10 cellular contexts compared by ENCODE assay signal in genomic region chr10:80197972-80198591, GRCh38. TPM values are rescaled to one million over a fixed set of nuclear protein-coding genes. Genes with fewer than 3 reads are reported as not detected.
DNase-seq lines count a peak whose midpoint lies in the region; ATAC-seq, FAIRE-seq and TF ChIP-seq lines count a peak whose summit lies in the region.
"Had no signal": no experiment of that assay in that cellular context is flagged by ENCODE, and none has a peak within 500 bp of the region (broad histone marks: within the 10 kb centered on the region; RNA-seq: fewer than 3 reads in every experiment).

No MANE protein-coding gene starts in this region.

- ATAC-seq in pancreas (no peak), GM18907 (IDR thresholded peaks at IDR 0.05; ENCODE audit: unreplicated experiment) (no peak), GM18511 (IDR thresholded peaks at IDR 0.05; ENCODE audit: unreplicated experiment) (no peak)

- H3K23me2 ChIP-seq in H1 (ENCODE audit: low read depth, low read length): no peaks in the 10 kb centered on the region

- H2AFZ ChIP-seq in OCI-LY7 (ENCODE audit: low read length) (no peak overlapping the region), H1 (ENCODE audit: low read length) (no peak overlapping the region)

- POLR2A ChIA-PET in CD4-positive, alpha-beta memory T cell (lab: Charles Lee; ENCODE audit: partially characterized antibody): interaction anchor here (1.3 to 5.4 kb wide), 3 partner anchors 10 to 54 kb away, joined by 3 to 53 read pairs (median 5); no protein-coding TSS in a partner anchor
- POLR2A ChIA-PET in OCI-LY7 (lab: Charles Lee) (interaction anchor here (5.5 kb wide), 1 partner anchor 10 kb away, joined by 33 read pairs; no protein-coding TSS in a partner anchor), H1 (lab: Charles Lee; ENCODE audit: partially characterized antibody) (no interaction called here)

- H2BK15ac ChIP-seq in H1 (ENCODE audit: low read length): no peak overlapping the region

- H3K9ac ChIP-seq in H1 (replicated peaks in 1 of 4; ENCODE audit: extremely low read depth in 1 of 4, low read depth in 3 of 4, low read length in 3 of 4): no peak overlapping the region

- CTCF ChIA-PET in CD4-positive, alpha-beta memory T cell (lab: Charles Lee; ENCODE audit: partially characterized antibody): interaction anchor here (1.0 kb wide), 1 partner anchor 10 kb away, joined by 4 read pairs; no protein-coding TSS in a partner anchor
- CTCF ChIA-PET in OCI-LY7 (lab: Charles Lee; ENCODE audit: unreplicated experiment) (no interaction called here), H1 (lab: Charles Lee; ENCODE audit: partially characterized antibody) (interaction anchor here (0.7 to 2.2 kb wide), 2 partner anchors 12 to 92 kb away, joined by 3 to 5 read pairs; no protein-coding TSS in a partner anchor)

- no peak overlapping the region for H2BK5ac ChIP-seq in H1 (ENCODE audit: low read depth, low read length)

- no peak overlapping the region for H3K4me3 ChIP-seq in CD4-positive, alpha-beta memory T cell (ENCODE audit: low read length in 2 of 2)
- H3K4me3 ChIP-seq in OCI-LY7 (ENCODE audit: low read depth, low read length, poor library complexity, severe bottlenecking) (no peak overlapping the region), H1 (ENCODE audit: extremely low read depth in 1 of 4, insufficient read depth in 2 of 4, low read depth in 3 of 4, low read length in 4 of 4) (no peak overlapping the region), pancreas (no peak overlapping the region)

- 99% methylated on average over 9 of the region's 9 CpGs; no CpG with 5 or more reads in 1 of the 2 experiments for WGBS in H1 (ENCODE audit: extremely low coverage in 1 of 2, insufficient coverage in 1 of 2, insufficient read length in 1 of 2, insufficient replicate concordance in 2 of 2, low coverage in 1 of 2, low lambda C conversion rate in 2 of 2, missing lambda C conversion rate in 1 of 2), 2 experiments
- 48 to 53% methylated on average over 9 of the region's 9 CpGs for WGBS in pancreas, 2 donors

- no peak overlapping the region for H3K56ac ChIP-seq in H1 (replicated peaks; ENCODE audit: insufficient read length, low read depth, low read length)

- H3K23ac ChIP-seq in H1 (ENCODE audit: insufficient read length): no peak overlapping the region

- no peak overlapping the region for H3K14ac ChIP-seq in H1 (ENCODE audit: insufficient read length)

- TF ChIP-seq EP300 in H1 (IDR thresholded peaks at IDR 0.05; ENCODE audit: borderline replicate concordance in 1 of 2, low read depth in 2 of 2, low read length in 2 of 2): no peak

- peaks cover 14% of the 10 kb centered on the region for H3K79me1 ChIP-seq in H1 (ENCODE audit: low read depth, low read length)

- H3K4me3 Mint-ChIP-seq in CD4-positive, alpha-beta memory T cell: peak overlapping the region in 7 of 8 donors; percentile 9 to 74 (median 41)

- TF ChIP-seq CTCF in OCI-LY7 (conservative IDR thresholded peaks at IDR 0.05; ENCODE audit: low read length) (no peak), H1 (IDR thresholded peaks at IDR 0.05; ENCODE audit: control extremely low read depth in 1 of 3, insufficient read depth in 1 of 3, low read depth in 1 of 3, low read length in 3 of 3) (no peak), pancreas (IDR thresholded peaks at IDR 0.05) (no peak)

- no peak for TF ChIP-seq POLR2A in H1 (IDR thresholded peaks at IDR 0.05; ENCODE audit: control extremely low read depth in 1 of 2, low read depth in 2 of 2, low read length in 2 of 2)

- H3K36me3 Mint-ChIP-seq in CD4-positive, alpha-beta memory T cell: peaks cover 19 to 47% of the 10 kb centered on the region in 2 donors

- no peak for TF ChIP-seq RAD21 in H1 (IDR thresholded peaks at IDR 0.05 in 1 of 2, conservative IDR thresholded peaks at IDR 0.05 in 1 of 2; ENCODE audit: low read depth in 2 of 2, low read length in 2 of 2)

- H3K4me1 Mint-ChIP-seq in CD4-positive, alpha-beta memory T cell: peaks cover 63 to 92% (median 75%) of the 10 kb centered on the region in 4 donors

- DNase-seq in CD4-positive, alpha-beta memory T cell: no peak
- DNase-seq in OCI-LY7 (ENCODE audit: low spot score) (no peak), H1 (ENCODE audit: low read depth in 1 of 2, low spot score in 2 of 2) (no peak), pancreas (no peak), cortex of kidney (lab: John Stamatoyannopoulos, UW) (no peak)
- DNase-seq in stimulated activated CD4-positive, alpha-beta T cell treated with anti-CD3 and anti-CD28 coated beads, Interleukin-2, amount 100 ng/mL, for 24 hours: no peak
- DNase-seq: NCI-H1930, T-helper 1 cell had no signal

- no peak overlapping the region for H4K8ac ChIP-seq in H1 (ENCODE audit: extremely low read depth, insufficient read depth, low read length)

- no peak overlapping the region for H3K4ac ChIP-seq in H1 (replicated peaks; ENCODE audit: insufficient read length, low read depth, low read length)

- FAIRE-seq in H1 (lab: Jason Lieb, UNC): no peak
- no peak for FAIRE-seq in pancreas (lab: Jason Lieb, UNC)

- no peaks in the 10 kb centered on the region for H3K27me3 ChIP-seq in CD4-positive, alpha-beta memory T cell (ENCODE audit: insufficient read depth, low read length)
- H3K27me3 ChIP-seq in H1 (replicated peaks in 1 of 4; ENCODE audit: control insufficient read depth in 3 of 4, extremely low read depth in 1 of 4, insufficient read depth in 3 of 4, low read length in 3 of 4) (no peaks in the 10 kb centered on the region), pancreas (no peaks in the 10 kb centered on the region)

- H3K79me2 ChIP-seq in OCI-LY7 (ENCODE audit: insufficient read depth, low read depth, low read length): peaks cover 97% of the 10 kb centered on the region
- peaks cover 3 to 54% of the 10 kb centered on the region in 2 experiments for H3K79me2 ChIP-seq in H1 (ENCODE audit: control insufficient read depth in 1 of 2, insufficient read depth in 2 of 2, low read length in 2 of 2)

- H2BK12ac ChIP-seq in H1 (ENCODE audit: low read depth, low read length): 0 out of 2 replicates have a peak overlapping the region, but pooled peaks have one; percentile 1

- H2BK120ac ChIP-seq in H1 (replicated peaks; ENCODE audit: low read depth, low read length): no peak overlapping the region

- TSS peak; percentile 48 for BruUV-seq in OCI-LY7 (replicated peaks; lab: Mats Ljungman, UMichigan)

- H2BK20ac ChIP-seq in H1 (ENCODE audit: low read length): no peak overlapping the region

- peaks cover 91% of the 10 kb centered on the region for H3K4me1 ChIP-seq in CD4-positive, alpha-beta memory T cell (ENCODE audit: insufficient read depth, low read length)
- H3K4me1 ChIP-seq in OCI-LY7 (ENCODE audit: insufficient read depth, low read length, poor library complexity, severe bottlenecking) (peaks cover 70% of the 10 kb centered on the region), H1 (replicated peaks in 1 of 4; ENCODE audit: control insufficient read depth in 3 of 4, insufficient read depth in 4 of 4, low read length in 3 of 4) (peaks cover 0 to 14% (median 6%) of the 10 kb centered on the region in 4 experiments; a peak in 5 of 7 replicates), pancreas (peaks cover 74 to 99% (median 89%) of the 10 kb centered on the region in 3 donors)

- no peak overlapping the region for H4K5ac ChIP-seq in H1 (ENCODE audit: insufficient read length, low read depth, low read length)

- intact Hi-C loops in CD4-positive, alpha-beta memory T cell (cut with micrococcal nuclease): no loop called here
- intact Hi-C loops in OCI-LY7 (cut with micrococcal nuclease; ENCODE audit: unreplicated experiment) (no loop called here), pancreas (cut with DNase I) (no loop called here)

- H3K9me3 ChIP-seq in CD4-positive, alpha-beta memory T cell (ENCODE audit: control insufficient read depth in 1 of 2, low read length in 2 of 2): no peaks in the 10 kb centered on the region
- H3K9me3 ChIP-seq in OCI-LY7 (ENCODE audit: low read length): peaks cover 8% of the 10 kb centered on the region; the same call in 1 of the 2 replicates
- H3K9me3 ChIP-seq in H1 (ENCODE audit: insufficient read depth in 2 of 2, low read depth in 1 of 2, low read length in 1 of 2): no peaks in the 10 kb centered on the region
- no peaks in the 10 kb centered on the region for H3K9me3 ChIP-seq in pancreas

- H3K9me2 ChIP-seq in OCI-LY7 (ENCODE audit: insufficient read depth, low read length): no peaks in the 10 kb centered on the region

- H3K9me3 Mint-ChIP-seq in CD4-positive, alpha-beta memory T cell: no peaks in the 10 kb centered on the region

- H3K4me2 ChIP-seq in OCI-LY7 (ENCODE audit: low read length) (peak overlapping the region; percentile 10; the same call in 1 of the 2 replicates), H1 (ENCODE audit: insufficient read depth in 1 of 2, low read depth in 2 of 2, low read length in 2 of 2) (no peak overlapping the region)

- H2AK5ac ChIP-seq in H1 (ENCODE audit: low read depth, low read length): no peak overlapping the region

- H3K18ac ChIP-seq in H1 (ENCODE audit: extremely low read depth, low read length): no peak overlapping the region

- peak overlapping the region in 6 of 7 donors; percentile 6 to 91 (median 66) for H3K27ac Mint-ChIP-seq in CD4-positive, alpha-beta memory T cell

- H3K27ac ChIP-seq in CD4-positive, alpha-beta memory T cell (ENCODE audit: low read depth, low read length): no peak overlapping the region
- no peak overlapping the region for H3K27ac ChIP-seq in OCI-LY7 (ENCODE audit: low read depth, low read length, poor library complexity, severe bottlenecking)
- H3K27ac ChIP-seq in H1 (ENCODE audit: low read depth, low read length): no peak overlapping the region
- H3K27ac ChIP-seq in pancreas: peak overlapping the region; percentile 39 to 99 (median 98)

- H4K20me1 ChIP-seq in OCI-LY7 (ENCODE audit: insufficient read depth, low read length): 0 out of 2 replicates have a peak, but pooled peaks cover 5% of the 10 kb centered on the region
- H4K20me1 ChIP-seq in H1 (replicated peaks in 1 of 2; ENCODE audit: control insufficient read depth in 1 of 2, insufficient read depth in 2 of 2, low read length in 2 of 2): peaks cover 3 to 15% of the 10 kb centered on the region in 2 experiments

- no peak overlapping the region for H4K91ac ChIP-seq in H1 (replicated peaks; ENCODE audit: insufficient read length, low read length)

- H3K36me3 ChIP-seq in CD4-positive, alpha-beta memory T cell (ENCODE audit: insufficient read depth, low read length): peaks cover 11% of the 10 kb centered on the region
- H3K36me3 ChIP-seq in OCI-LY7 (ENCODE audit: insufficient read depth, low read length) (peaks cover 46% of the 10 kb centered on the region), H1 (ENCODE audit: control insufficient read depth in 2 of 4, insufficient read depth in 4 of 4, low read length in 3 of 4) (no peaks in the 10 kb centered on the region; a peak in 1 of 8 replicates), pancreas (no peaks in the 10 kb centered on the region)

- no peaks in the 10 kb centered on the region for H3K27me3 Mint-ChIP-seq in CD4-positive, alpha-beta memory T cell

RNA-seq across cellular contexts. Expression of gene ANXA11, which starts 7.3 kb away (rescaled TPM):
- total RNA-seq in CD4-positive, alpha-beta memory T cell: 100 to 1,000 TPM; 202 to 211 TPM
- polyA plus RNA-seq in CD4-positive, alpha-beta memory T cell: 100 to 1,000 TPM; 173 to 342 TPM
- total RNA-seq in OCI-LY7 (2014; rRNA removed; shearing (Covaris generic)): 87.8 and 93.9 TPM in 2 replicates
- total RNA-seq in OCI-LY7 (2022) (164 and 199 TPM in 2 replicates), pancreas (100 to 1,000 TPM in 2 of 6 donors, 10 to 100 TPM in 4; 74.0 to 140 (median 91.8) TPM)
- 70.6 and 84.9 TPM in 2 replicates for total RNA-seq in H1 (2021; fragmentation: NEBNext Ultra II Directional; extraction: Animal tissue kit (Norgen Biotek cat#: 25700))
- polyA plus RNA-seq in H1 (2011; rRNA removed) (40.5 and 58.7 TPM in 2 replicates), pancreas (100 to 1,000 TPM; 128 to 193 TPM)
- 38.1 TPM for polyA plus RNA-seq in H1 (2011; cell fraction: cytosol; rRNA removed)
- 50.9 TPM for polyA plus RNA-seq in H1 (2011; cell fraction: nucleus; rRNA removed)
- polyA plus RNA-seq in H1 (2012, experiment 1 of 2): 113 to 134 TPM (median 126 TPM) in 4 replicates
- 58.1 TPM for polyA plus RNA-seq in H1 (2012, experiment 2 of 2)
- 193 TPM for polyA plus RNA-seq in H1 (2013, experiment 1 of 2)
- 199 TPM for polyA plus RNA-seq in H1 (2013, experiment 2 of 2)
- polyA minus RNA-seq in H1 (2011; rRNA and poly(A)+ RNA removed): 27.2 and 42.8 TPM in 2 replicates
- 29.3 TPM for polyA minus RNA-seq in H1 (2011; cell fraction: cytosol; rRNA and poly(A)+ RNA removed)
- polyA minus RNA-seq in H1 (2011; cell fraction: nucleus; rRNA and poly(A)+ RNA removed): 26.1 TPM

Comparison
In these comparisons a context has a peak if more than half of its experiments do, and no peak if none do; other contexts are left out.
1. H3K27ac ChIP-seq: peak in pancreas (4 of 4); none in CD4-positive, alpha-beta memory T cell (single experiment), OCI-LY7 (single experiment) and H1 (single experiment).